Comparison of ENCODE assay signal across 15 cellular contexts in the genomic region with DNA sequence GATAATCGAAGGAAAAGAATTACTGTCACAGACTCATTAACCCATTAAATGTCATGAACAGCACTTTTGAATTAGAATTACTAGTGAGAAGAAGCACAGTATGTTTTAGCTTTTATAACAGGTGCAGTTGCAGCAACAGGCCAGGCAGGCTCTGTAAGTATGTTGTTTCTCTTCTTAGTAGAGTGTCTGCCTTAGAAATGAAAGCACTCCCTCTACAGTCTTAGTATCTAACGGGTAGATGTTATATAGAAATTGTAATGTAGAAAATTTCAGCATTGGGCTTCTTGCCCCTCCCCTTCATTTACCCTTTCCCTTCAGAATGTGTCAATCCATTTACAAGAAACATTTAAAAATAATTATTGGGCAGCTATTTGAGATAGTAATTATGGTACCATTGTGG. TPM values are rescaled to one million over a fixed set of nuclear protein-coding genes. Genes with fewer than 3 reads are reported as not detected.
A peak's percentile ranks its signal among the peaks of the same experiment; 100 is the strongest.
DNase-seq lines count a peak whose midpoint lies in the region; ATAC-seq, FAIRE-seq and TF ChIP-seq lines count a peak whose summit lies in the region.
"Had no signal": no experiment of that assay in that cellular context is flagged by ENCODE, and none has a peak within 500 bp of the region (broad histone marks: within the 10 kb centered on the region; RNA-seq: fewer than 3 reads in every experiment).

No MANE protein-coding gene starts in this region.

- DNase-seq in ELR (ENCODE audit: low read depth) (peak; percentile 28), NB4 (ENCODE audit: low read depth) (peak; percentile 21), K562 (ENCODE audit: extremely low read depth in 1 of 4, low spot score in 3 of 4) (no peak), myocyte (ENCODE audit: low read depth) (peak; percentile 58), dorsolateral prefrontal cortex (no peak), tibial artery (no peak)
- no peak for DNase-seq in effector CD4-positive, alpha-beta T cell
- DNase-seq: activated T-cell treated with anti-CD3 and anti-CD28 coated beads for 4 hours, body of pancreas, HCEC 1CT, NCI-H2081, right lobe of liver, WERI-Rb-1 had no signal

- in situ Hi-C loops in K562 (cut with MboI): loop anchor here (25.0 kb wide), 1 partner anchor 382 kb away; no protein-coding TSS in a partner anchor

- H2AFZ ChIP-seq in K562 (ENCODE audit: low read depth, low read length): no peak overlapping the region

- intact Hi-C loops in K562 (cut with micrococcal nuclease) (no loop called here), dorsolateral prefrontal cortex (cut with DNase I) (no loop called here), tibial artery (cut with DNase I; ENCODE audit: low total_unique reads) (no loop called here)

- no peak overlapping the region for H3K27ac ChIP-seq in K562 (ENCODE audit: extremely low read depth, low read depth, low read length)
- no peak overlapping the region for H3K27ac ChIP-seq in dorsolateral prefrontal cortex
- no peak overlapping the region for H3K27ac ChIP-seq in tibial artery
- H3K27ac ChIP-seq: body of pancreas, right lobe of liver, WERI-Rb-1 had no signal

- no peak for TF ChIP-seq POLR2A in NB4 (IDR thresholded peaks at IDR 0.05; ENCODE audit: extremely low read depth, insufficient read length)
- TF ChIP-seq POLR2A in K562 (conservative IDR thresholded peaks at IDR 0.05): no peak

- TF ChIP-seq CTCF in NB4 (IDR thresholded peaks at IDR 0.05; ENCODE audit: low read depth, low read length) (no peak), K562 (IDR thresholded peaks at IDR 0.05 in 2 of 3, conservative IDR thresholded peaks at IDR 0.05 in 1 of 3; ENCODE audit: insufficient read depth in 2 of 3, low read depth in 1 of 3, low read length in 3 of 3) (no peak), dorsolateral prefrontal cortex (IDR thresholded peaks at IDR 0.05 in 54 of 56, conservative IDR thresholded peaks at IDR 0.05 in 2 of 56; ENCODE audit: low read depth in 1 of 56, partially characterized antibody in 56 of 56) (peak in 28 of 56 donors; percentile 6 to 53 (median 24)), tibial artery (IDR thresholded peaks at IDR 0.05) (no peak)

- H3K27me3 ChIP-seq in K562 (ENCODE audit: control insufficient read depth in 2 of 2, insufficient read depth in 2 of 2, low read length in 2 of 2) (no peaks in the 10 kb centered on the region), dorsolateral prefrontal cortex (no peaks in the 10 kb centered on the region), tibial artery (no peaks in the 10 kb centered on the region)
- H3K27me3 ChIP-seq: body of pancreas, right lobe of liver had no signal

- CTCF ChIA-PET in K562 (lab: Yijun Ruan, JAX; ENCODE audit: low intra/inter-chr PET ratio): no interaction called here

- 73% methylated on average over 2 of the region's 2 CpGs for WGBS in K562 (ENCODE audit: insufficient coverage, low coverage, missing lambda C conversion rate)

- no TSS peak for BruUV-seq in K562 (replicated peaks; lab: Mats Ljungman, UMichigan)

- FAIRE-seq in K562 (lab: Jason Lieb, UNC): no peak
- FAIRE-seq: RCC 7860 had no signal

- H3K9ac ChIP-seq in K562 (ENCODE audit: insufficient read depth in 1 of 2, low read depth in 2 of 2, low read length in 2 of 2): no peak overlapping the region

- H3K4me2 ChIP-seq in K562 (ENCODE audit: insufficient read depth, low read length): no peak overlapping the region

- H3K9me1 ChIP-seq in K562 (ENCODE audit: control insufficient read depth, insufficient read depth, low read length): no peaks in the 10 kb centered on the region

- POLR2A ChIA-PET in K562 (lab: Yijun Ruan, JAX): no interaction called here

- H3K36me3 ChIP-seq in K562 (ENCODE audit: control insufficient read depth, insufficient read depth, low read length) (peaks cover 67% of the 10 kb centered on the region), tibial artery (peaks cover 53 to 77% (median 65%) of the 10 kb centered on the region in 3 donors)

- ATAC-seq in K562 (0 out of 3 replicates have a peak, but pooled peaks have one; percentile 56), GM21717 (IDR thresholded peaks at IDR 0.05; ENCODE audit: unreplicated experiment) (no peak)
- ATAC-seq: body of pancreas had no signal

- H3K4me3 ChIP-seq in NB4 (ENCODE audit: low read depth, low read length) (no peak overlapping the region), K562 (no peak overlapping the region), dorsolateral prefrontal cortex (no peak overlapping the region), tibial artery (no peak overlapping the region)
- H3K4me3 ChIP-seq: body of pancreas, right lobe of liver had no signal

- no peaks in the 10 kb centered on the region for H4K20me1 ChIP-seq in K562 (replicated peaks; ENCODE audit: control insufficient read depth, insufficient read depth, low read length)

- TF ChIP-seq RAD21 in K562 (CRISPR knock-in tag; conservative IDR thresholded peaks at IDR 0.05 in 1 of 2, IDR thresholded peaks at IDR 0.05 in 1 of 2): no peak

- H3K4me1 ChIP-seq in K562 (replicated peaks in 1 of 2; ENCODE audit: control insufficient read depth in 2 of 2, insufficient read depth in 2 of 2, low read length in 2 of 2): peaks cover 0 to 6% of the 10 kb centered on the region in 2 experiments; a peak in 3 of 5 replicates
- H3K4me1 ChIP-seq in tibial artery: no peaks in the 10 kb centered on the region
- H3K4me1 ChIP-seq: body of pancreas, right lobe of liver had no signal

- no peak for TF ChIP-seq EP300 in K562 (IDR thresholded peaks at IDR 0.05; ENCODE audit: low read length)

- no peaks in the 10 kb centered on the region for H3K9me3 ChIP-seq in K562 (replicated peaks; ENCODE audit: control insufficient read depth, insufficient read depth, low read depth, low read length)
- H3K9me3 ChIP-seq in tibial artery: no peaks in the 10 kb centered on the region
- H3K9me3 ChIP-seq: body of pancreas, right lobe of liver had no signal

- H3K79me2 ChIP-seq in K562 (ENCODE audit: control insufficient read depth, insufficient read depth, low read length): no peaks in the 10 kb centered on the region

TF ChIP-seq in K562, 482 proteins besides CTCF, POLR2A, EP300 and RAD21 (continues in another document):
- TF ChIP-seq CREB5 (CRISPR knock-in tag; IDR thresholded peaks at IDR 0.05): no peak
- TF ChIP-seq BRF1 (IDR thresholded peaks at IDR 0.05; ENCODE audit: borderline replicate concordance, extremely low read depth, insufficient read length): no peak
- no peak for TF ChIP-seq ZKSCAN1 (IDR thresholded peaks at IDR 0.05; ENCODE audit: low read depth, low read length)
- TF ChIP-seq, protein P1, sequence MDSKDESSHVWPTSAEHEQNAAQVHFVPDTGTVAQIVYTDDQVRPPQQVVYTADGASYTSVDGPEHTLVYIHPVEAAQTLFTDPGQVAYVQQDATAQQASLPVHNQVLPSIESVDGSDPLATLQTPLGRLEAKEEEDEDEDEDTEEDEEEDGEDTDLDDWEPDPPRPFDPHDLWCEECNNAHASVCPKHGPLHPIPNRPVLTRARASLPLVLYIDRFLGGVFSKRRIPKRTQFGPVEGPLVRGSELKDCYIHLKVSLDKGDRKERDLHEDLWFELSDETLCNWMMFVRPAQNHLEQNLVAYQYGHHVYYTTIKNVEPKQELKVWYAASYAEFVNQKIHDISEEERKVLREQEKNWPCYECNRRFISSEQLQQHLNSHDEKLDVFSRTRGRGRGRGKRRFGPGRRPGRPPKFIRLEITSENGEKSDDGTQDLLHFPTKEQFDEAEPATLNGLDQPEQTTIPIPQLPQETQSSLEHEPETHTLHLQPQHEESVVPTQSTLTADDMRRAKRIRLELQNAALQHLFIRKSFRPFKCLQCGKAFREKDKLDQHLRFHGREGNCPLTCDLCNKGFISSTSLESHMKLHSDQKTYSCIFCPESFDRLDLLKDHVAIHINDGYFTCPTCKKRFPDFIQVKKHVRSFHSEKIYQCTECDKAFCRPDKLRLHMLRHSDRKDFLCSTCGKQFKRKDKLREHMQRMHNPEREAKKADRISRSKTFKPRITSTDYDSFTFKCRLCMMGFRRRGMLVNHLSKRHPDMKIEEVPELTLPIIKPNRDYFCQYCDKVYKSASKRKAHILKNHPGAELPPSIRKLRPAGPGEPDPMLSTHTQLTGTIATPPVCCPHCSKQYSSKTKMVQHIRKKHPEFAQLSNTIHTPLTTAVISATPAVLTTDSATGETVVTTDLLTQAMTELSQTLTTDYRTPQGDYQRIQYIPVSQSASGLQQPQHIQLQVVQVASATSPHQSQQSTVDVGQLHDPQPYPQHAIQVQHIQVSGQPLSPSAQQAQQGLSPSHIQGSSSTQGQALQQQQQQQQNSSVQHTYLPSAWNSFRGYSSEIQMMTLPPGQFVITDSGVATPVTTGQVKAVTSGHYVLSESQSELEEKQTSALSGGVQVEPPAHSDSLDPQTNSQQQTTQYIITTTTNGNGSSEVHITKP (IDR thresholded peaks at IDR 0.05; ENCODE audit: partially characterized antibody): no peak

RNA-seq across cellular contexts. Expression of gene KIAA1549L, which starts 31.3 kb away (rescaled TPM):
- not detected in 2 replicates for total RNA-seq in K562 (2011; cell fraction: chromatin; rRNA removed; ENCODE audit: low replicate concordance)
- not detected in 2 replicates for total RNA-seq in K562 (2011; cell fraction: nucleolus; rRNA removed)
- total RNA-seq in K562 (2011; cell fraction: nucleoplasm; rRNA removed): not detected in 2 replicates
- not detected in 2 replicates for total RNA-seq in K562 (2014; rRNA removed)
- total RNA-seq in K562 (2014; rRNA removed; fragmentation: Illumina TruSeq; extraction: Trizol): not detected in 2 replicates
- not detected in 2 replicates for total RNA-seq in K562 (2015; rRNA removed; fragmentation: Illumina TruSeq; extraction: Trizol)
- not detected in 2 replicates for total RNA-seq in K562 (2021)
- not detected in 2 replicates for polyA plus RNA-seq in K562 (2011; rRNA removed)
- polyA plus RNA-seq in K562 (2011; cell fraction: cytosol; rRNA removed): under 0.01 TPM in 1 of 2 replicates, not detected in the other
- polyA plus RNA-seq in K562 (2011; cell fraction: nucleus; rRNA removed): not detected in 2 replicates
- 0.01 TPM in 1 of 2 replicates, not detected in the other for polyA plus RNA-seq in K562 (2012)
- not detected in 2 replicates for polyA plus RNA-seq in K562 (2014; fragmentation: Illumina TruSeq; extraction: Trizol)
- polyA plus RNA-seq in K562 (2014; fragmentation: Nextera tagmentation; extraction: Ambion mirVana): not detected
- not detected in 2 replicates for polyA plus RNA-seq in K562 (2014; rRNA removed)
- polyA minus RNA-seq in K562 (2011; rRNA and poly(A)+ RNA removed): not detected in 2 replicates
- polyA minus RNA-seq in K562 (2011; cell fraction: cytosol; rRNA and poly(A)+ RNA removed): not detected in 2 replicates
- polyA minus RNA-seq in K562 (2011; cell fraction: nucleus; rRNA and poly(A)+ RNA removed): not detected in 2 replicates
- total RNA-seq in myocyte: 1.1 and 1.4 TPM in 2 replicates
- 6.8 TPM for polyA plus RNA-seq in myocyte (2012)
- total RNA-seq in dorsolateral prefrontal cortex: 100 to 1,000 TPM in 88 of 120 experiments, 10 to 100 TPM in 32; 33.8 to 180 (median 116) TPM

Comparison
In these comparisons a context has a peak if more than half of its experiments do, and no peak if none do; other contexts are left out.
1. DNase-seq: peak in ELR (single experiment), NB4 (single experiment) and myocyte (single experiment); none in K562 (0 of 4), dorsolateral prefrontal cortex (0 of 10), effector CD4-positive, alpha-beta T cell (single experiment) and tibial artery (0 of 2).
2. RNA of gene KIAA1549L, which starts 31.3 kb away (total RNA-seq): 33.8 to 180 TPM in dorsolateral prefrontal cortex; 1.1 to 1.4 TPM in myocyte and not detected in K562; every median in the first group is over 10 times any median in the second.